Comparison of ENCODE assay signal across 1 cellular context in genomic region chr13:42064259-42064658, GRCh38.
TF ChIP-seq lines count a peak whose summit lies in the region.

No MANE protein-coding gene starts in this region.

TF ChIP-seq in WTC11, 78 proteins besides CTCF, POLR2A, EP300 and RAD21 (continued from another document):
- TF ChIP-seq, protein P1, sequence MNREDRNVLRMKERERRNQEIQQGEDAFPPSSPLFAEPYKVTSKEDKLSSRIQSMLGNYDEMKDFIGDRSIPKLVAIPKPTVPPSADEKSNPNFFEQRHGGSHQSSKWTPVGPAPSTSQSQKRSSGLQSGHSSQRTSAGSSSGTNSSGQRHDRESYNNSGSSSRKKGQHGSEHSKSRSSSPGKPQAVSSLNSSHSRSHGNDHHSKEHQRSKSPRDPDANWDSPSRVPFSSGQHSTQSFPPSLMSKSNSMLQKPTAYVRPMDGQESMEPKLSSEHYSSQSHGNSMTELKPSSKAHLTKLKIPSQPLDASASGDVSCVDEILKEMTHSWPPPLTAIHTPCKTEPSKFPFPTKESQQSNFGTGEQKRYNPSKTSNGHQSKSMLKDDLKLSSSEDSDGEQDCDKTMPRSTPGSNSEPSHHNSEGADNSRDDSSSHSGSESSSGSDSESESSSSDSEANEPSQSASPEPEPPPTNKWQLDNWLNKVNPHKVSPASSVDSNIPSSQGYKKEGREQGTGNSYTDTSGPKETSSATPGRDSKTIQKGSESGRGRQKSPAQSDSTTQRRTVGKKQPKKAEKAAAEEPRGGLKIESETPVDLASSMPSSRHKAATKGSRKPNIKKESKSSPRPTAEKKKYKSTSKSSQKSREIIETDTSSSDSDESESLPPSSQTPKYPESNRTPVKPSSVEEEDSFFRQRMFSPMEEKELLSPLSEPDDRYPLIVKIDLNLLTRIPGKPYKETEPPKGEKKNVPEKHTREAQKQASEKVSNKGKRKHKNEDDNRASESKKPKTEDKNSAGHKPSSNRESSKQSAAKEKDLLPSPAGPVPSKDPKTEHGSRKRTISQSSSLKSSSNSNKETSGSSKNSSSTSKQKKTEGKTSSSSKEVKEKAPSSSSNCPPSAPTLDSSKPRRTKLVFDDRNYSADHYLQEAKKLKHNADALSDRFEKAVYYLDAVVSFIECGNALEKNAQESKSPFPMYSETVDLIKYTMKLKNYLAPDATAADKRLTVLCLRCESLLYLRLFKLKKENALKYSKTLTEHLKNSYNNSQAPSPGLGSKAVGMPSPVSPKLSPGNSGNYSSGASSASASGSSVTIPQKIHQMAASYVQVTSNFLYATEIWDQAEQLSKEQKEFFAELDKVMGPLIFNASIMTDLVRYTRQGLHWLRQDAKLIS (CRISPR knock-in tag; IDR thresholded peaks at IDR 0.05; ENCODE audit: borderline replicate concordance) = no peak
- TF ChIP-seq HMGA2 (CRISPR knock-in tag; IDR thresholded peaks at IDR 0.05) (no peak), IRF1 (CRISPR knock-in tag; IDR thresholded peaks at IDR 0.05) (no peak)
